Comparison of ENCODE assay signal across 13 cellular contexts in the genomic region with DNA sequence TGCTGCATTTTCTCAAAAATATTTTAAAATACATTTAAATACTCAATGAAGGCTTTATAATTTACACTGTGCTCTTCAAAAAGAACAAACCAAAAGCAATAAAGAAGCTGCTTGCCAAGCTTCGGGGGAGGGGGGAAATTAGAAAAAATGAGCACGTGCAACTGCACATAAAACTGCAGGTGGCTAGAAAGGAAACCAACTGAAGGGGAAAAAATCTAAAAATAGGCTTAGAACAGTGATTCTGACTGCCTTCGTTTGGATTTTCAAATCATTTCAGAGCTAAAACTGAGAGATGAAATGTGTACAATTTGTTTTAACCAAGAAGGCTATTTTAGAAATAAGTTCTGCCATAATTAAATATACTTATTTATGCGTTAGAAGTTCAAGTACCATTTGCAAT.
DNase-seq lines count a peak whose midpoint lies in the region; ATAC-seq, FAIRE-seq and TF ChIP-seq lines count a peak whose summit lies in the region.
"Had no signal": no experiment of that assay in that cellular context is flagged by ENCODE, and none has a peak within 500 bp of the region (broad histone marks: within the 10 kb centered on the region; RNA-seq: fewer than 3 reads in every experiment).

No MANE protein-coding gene starts in this region.

- 43% methylated on average over 4 of the region's 4 CpGs for WGBS in K562 (ENCODE audit: insufficient coverage, low coverage, missing lambda C conversion rate)
- WGBS in heart left ventricle, 4 donors = 37 to 45% (median 41%) methylated on average over 4 of the region's 4 CpGs

- H4K20me1 ChIP-seq in DOHH2 (ENCODE audit: control insufficient read depth, insufficient read depth, low read depth, low read length) (no peaks in the 10 kb centered on the region), K562 (replicated peaks; ENCODE audit: control insufficient read depth, insufficient read depth, low read length) (peaks cover 13% of the 10 kb centered on the region)

- H3K27ac ChIP-seq in DOHH2 (ENCODE audit: low read depth, low read length) (peak overlapping the region; percentile 99), K562 (ENCODE audit: extremely low read depth, low read depth, low read length) (no peak overlapping the region), heart left ventricle (no peak overlapping the region)
- H3K27ac ChIP-seq: esophagus squamous epithelium, left ventricle myocardium inferior, thoracic aorta had no signal

- H3K9me3 ChIP-seq in DOHH2 (ENCODE audit: control insufficient read depth, insufficient read depth, low read length) (peaks cover 27% of the 10 kb centered on the region), K562 (replicated peaks; ENCODE audit: control insufficient read depth, insufficient read depth, low read depth, low read length) (no peaks in the 10 kb centered on the region; the same call in 1 of the 2 replicates), heart left ventricle (peaks cover 0 to 23% (median 10%) of the 10 kb centered on the region in 12 donors)

- DNase-seq in K562 (ENCODE audit: extremely low read depth in 1 of 4, low spot score in 3 of 4) (no peak), heart left ventricle (no peak), GM19240 (ENCODE audit: insufficient read length, low spot score) (no peak), NCI-H1694 treated with DMSO at 0.1 percent for 48 hours (lab: John Stamatoyannopoulos, UW) (no peak)
- DNase-seq: activated effector memory CD4-positive, alpha-beta T cell treated with anti-CD3 and anti-CD28 coated beads, Interleukin-2, amount 50 U/mL, for 16 hours; esophagus squamous epithelium; left ventricle myocardium inferior; NCI-H1092 had no signal

- no peaks in the 10 kb centered on the region for H3K9me1 ChIP-seq in K562 (ENCODE audit: control insufficient read depth, insufficient read depth, low read length)

- POLR2A ChIA-PET in K562 (lab: Yijun Ruan, JAX) = interaction anchor here (0.6 to 0.7 kb wide), 2 partner anchors 15 to 19 kb away, joined by 3 to 6 read pairs; no protein-coding TSS in a partner anchor

- no peaks in the 10 kb centered on the region for H3K9me2 ChIP-seq in DOHH2 (replicated peaks; ENCODE audit: control insufficient read depth, low read length)

- peaks cover 34% of the 10 kb centered on the region for H3F3A ChIP-seq in DOHH2 (ENCODE audit: control insufficient read depth, insufficient read depth)

- H3K79me2 ChIP-seq in DOHH2 (ENCODE audit: control insufficient read depth, low read length) (peaks cover 94% of the 10 kb centered on the region), K562 (ENCODE audit: control insufficient read depth, insufficient read depth, low read length) (peaks cover 61% of the 10 kb centered on the region)

- no peak for TF ChIP-seq CTCF in DOHH2 (IDR thresholded peaks at IDR 0.05; ENCODE audit: low read depth, low read length, poor library complexity, severe bottlenecking)
- TF ChIP-seq CTCF in K562 (IDR thresholded peaks at IDR 0.05 in 2 of 3, conservative IDR thresholded peaks at IDR 0.05 in 1 of 3; ENCODE audit: insufficient read depth in 2 of 3, low read depth in 1 of 3, low read length in 3 of 3) = no peak
- no peak for TF ChIP-seq CTCF in heart left ventricle (IDR thresholded peaks at IDR 0.05)

- H3K4me1 ChIP-seq in DOHH2 (ENCODE audit: control insufficient read depth, low read length) (peaks cover 98% of the 10 kb centered on the region), K562 (replicated peaks in 1 of 2; ENCODE audit: control insufficient read depth in 2 of 2, insufficient read depth in 2 of 2, low read length in 2 of 2) (no peaks in the 10 kb centered on the region; a peak in 2 of 5 replicates), heart left ventricle (peaks cover 0 to 42% (median 31%) of the 10 kb centered on the region in 12 donors)

- ATAC-seq in GM18870 (IDR thresholded peaks at IDR 0.05; ENCODE audit: unreplicated experiment) (peak; percentile 51), HG03135 (IDR thresholded peaks at IDR 0.05; ENCODE audit: unreplicated experiment) (peak; percentile 50), K562 (no peak), heart left ventricle (no peak), GM18505 (IDR thresholded peaks at IDR 0.05; ENCODE audit: unreplicated experiment) (no peak)

- TF ChIP-seq POLR2A in K562 (conservative IDR thresholded peaks at IDR 0.05) (no peak), heart left ventricle (IDR thresholded peaks at IDR 0.05) (no peak), GM18505 (IDR thresholded peaks at IDR 0.05; ENCODE audit: borderline replicate concordance, extremely low read depth, insufficient read depth, insufficient read length) (no peak)

- no peak overlapping the region for H3K9ac ChIP-seq in K562 (ENCODE audit: insufficient read depth in 1 of 2, low read depth in 2 of 2, low read length in 2 of 2)

- FAIRE-seq in K562 (lab: Jason Lieb, UNC) = no peak

- TF ChIP-seq RAD21 in K562 (CRISPR knock-in tag; conservative IDR thresholded peaks at IDR 0.05 in 1 of 2, IDR thresholded peaks at IDR 0.05 in 1 of 2) = no peak

- TF ChIP-seq EP300 in K562 (IDR thresholded peaks at IDR 0.05; ENCODE audit: low read length) = no peak

- in situ Hi-C loops in K562 (cut with MboI) = no loop called here

- BruUV-seq in K562 (replicated peaks; lab: Mats Ljungman, UMichigan) = no TSS peak

- H3K4me2 ChIP-seq in DOHH2 (ENCODE audit: low read length) (peak overlapping the region; percentile 80), K562 (ENCODE audit: insufficient read depth, low read length) (no peak overlapping the region)

- H2AFZ ChIP-seq in K562 (ENCODE audit: low read depth, low read length) = no peak overlapping the region

- H3K27me3 ChIP-seq in DOHH2 (ENCODE audit: control insufficient read depth, low read length) (no peaks in the 10 kb centered on the region), K562 (ENCODE audit: control insufficient read depth in 2 of 2, insufficient read depth in 2 of 2, low read length in 2 of 2) (no peaks in the 10 kb centered on the region), heart left ventricle (no peaks in the 10 kb centered on the region)
- H3K27me3 ChIP-seq: esophagus squamous epithelium had no signal

- peaks cover 49% of the 10 kb centered on the region for H3K36me3 ChIP-seq in DOHH2 (ENCODE audit: control insufficient read depth, low read length)
- H3K36me3 ChIP-seq in K562 (ENCODE audit: control insufficient read depth, insufficient read depth, low read length) = no peaks in the 10 kb centered on the region
- H3K36me3 ChIP-seq in heart left ventricle = no peaks in the 10 kb centered on the region
- H3K36me3 ChIP-seq: esophagus squamous epithelium, left ventricle myocardium inferior, thoracic aorta had no signal

- intact Hi-C loops in K562 (cut with micrococcal nuclease) (no loop called here), heart left ventricle (cut with DNase I) (loop anchor here in 1 of 10 donors (10.0 kb wide), 1 partner anchor 45 kb away; no protein-coding TSS in a partner anchor)

- CTCF ChIA-PET in K562 (lab: Yijun Ruan, JAX; ENCODE audit: low intra/inter-chr PET ratio) = no interaction called here

- H3K4me3 ChIP-seq in DOHH2 (ENCODE audit: low read length) (peak overlapping the region; percentile 68), K562 (no peak overlapping the region), heart left ventricle (no peak overlapping the region)
- H3K4me3 ChIP-seq: esophagus squamous epithelium, left ventricle myocardium inferior, thoracic aorta had no signal

TF ChIP-seq in K562, 482 proteins besides CTCF, POLR2A, EP300 and RAD21:
- TF ChIP-seq BHLHE40 (IDR thresholded peaks at IDR 0.05; ENCODE audit: low read length) (0 out of 2 replicates have a peak, but pooled peaks have one; percentile 11), EHMT2 (IDR thresholded peaks at IDR 0.05) (no peak), DACH1 (IDR thresholded peaks at IDR 0.05; ENCODE audit: partially characterized antibody) (no peak), MCM3 (IDR thresholded peaks at IDR 0.05) (no peak), SP1 (CRISPR knock-in tag; IDR thresholded peaks at IDR 0.05) (no peak), CREB3 (tag; conservative IDR thresholded peaks at IDR 0.05; ENCODE audit: low read depth) (no peak), COPS2 (conservative IDR thresholded peaks at IDR 0.05) (no peak)
TF ChIP-seq in K562: peak in this region for 1.

Comparison
In these comparisons a context has a peak if more than half of its experiments do, and no peak if none do; other contexts are left out.
1. ATAC-seq: peak in GM18870 (single experiment) and HG03135 (single experiment); none in K562 (single experiment), heart left ventricle (0 of 4) and GM18505 (single experiment).